In genomic region chr16:24826817-24827566, GRCh38 we compare ENCODE assay signal across 23 cellular contexts. TPM values are rescaled to one million over a fixed set of nuclear protein-coding genes. Genes with fewer than 3 reads are reported as not detected.
"Had no signal": no experiment of that assay in that cellular context is flagged by ENCODE, and none has a peak within 500 bp of the region (broad histone marks: within the 10 kb centered on the region; RNA-seq: fewer than 3 reads in every experiment).

No MANE protein-coding gene starts in this region.

- H3K4me1 Mint-ChIP-seq: activated CD4-positive, alpha-beta T cell treated with anti-CD3 and anti-CD28 coated beads, Interleukin-2, amount 10 ng/mL, durations not matched to agents 24 days and 14 days; nephron had no signal

- DNase-seq: activated CD4-positive, alpha-beta T cell treated with anti-CD3 and anti-CD28 coated beads, Interleukin-2, amount 10 ng/mL, durations not matched to agents 24 days and 14 days; activated CD8-positive, alpha-beta T cell treated with anti-CD3 and anti-CD28 coated beads, Interleukin-2, amount 10 ng/mL, durations not matched to agents 7 days and 5 days; activated effector memory CD4-positive, alpha-beta T cell treated with anti-CD3 and anti-CD28 coated beads, Interleukin-2, amount 50 U/mL, for 16 hours; activated naive CD4-positive, alpha-beta T cell treated with anti-CD3 and anti-CD28 coated beads, Interleukin-2, amount 50 U/mL, for 16 hours; cerebellar nuclear complex; hypothalamus; right cardiac atrium; stimulated activated CD4-positive, alpha-beta T cell treated with anti-CD3 and anti-CD28 coated beads, Interleukin-12 subunit alpha, Interleukin-12 subunit beta, amount 100 ng/mL, for 4 hours; SW 1271; transverse colon; uterus had no signal

- H3K4me1 ChIP-seq: adrenal gland, breast epithelium, parathyroid adenoma, transverse colon, uterus had no signal

- H3K4me3 ChIP-seq: adrenal gland, breast epithelium, coronary artery, gastroesophageal sphincter, transverse colon, uterus had no signal

- H3K36me3 ChIP-seq: uterus had no signal

- H3K27ac Mint-ChIP-seq: activated CD4-positive, alpha-beta T cell treated with anti-CD3 and anti-CD28 coated beads, Interleukin-2, amount 10 ng/mL, durations not matched to agents 24 days and 14 days; activated CD8-positive, alpha-beta T cell treated with anti-CD3 and anti-CD28 coated beads, Interleukin-2, amount 10 ng/mL, durations not matched to agents 7 days and 5 days had no signal

- H3K9ac ChIP-seq: parathyroid adenoma had no signal

- H3K4me3 Mint-ChIP-seq: activated CD4-positive, alpha-beta T cell treated with anti-CD3 and anti-CD28 coated beads, Interleukin-2, amount 10 ng/mL, durations not matched to agents 24 days and 14 days; activated CD8-positive, alpha-beta T cell treated with anti-CD3 and anti-CD28 coated beads, Interleukin-2, amount 10 ng/mL, durations not matched to agents 7 days and 5 days; nephron had no signal

- H3K9me3 ChIP-seq: adrenal gland, breast epithelium, gastroesophageal sphincter, transverse colon, uterus had no signal

- H3K27ac ChIP-seq: adrenal gland, breast epithelium, coronary artery, parathyroid adenoma, transverse colon, uterus had no signal

- H3K27me3 Mint-ChIP-seq: activated CD4-positive, alpha-beta T cell treated with anti-CD3 and anti-CD28 coated beads, Interleukin-2, amount 10 ng/mL, durations not matched to agents 24 days and 14 days had no signal

- ATAC-seq: activated CD4-positive, CD25-positive, alpha-beta regulatory T cell treated with anti-CD3 and anti-CD28 coated beads, Interleukin-2, amount 50 U/mL, for 24 hours; activated CD8-positive, alpha-beta T cell treated with anti-CD3 and anti-CD28 coated beads, Interleukin-2, amount 10 ng/mL, durations not matched to agents 7 days and 5 days; gastroesophageal sphincter; right cardiac atrium had no signal

- H3K27me3 ChIP-seq: adrenal gland, breast epithelium, gastroesophageal sphincter, transverse colon, uterus had no signal

- H3K9me3 Mint-ChIP-seq: activated CD4-positive, alpha-beta T cell treated with anti-CD3 and anti-CD28 coated beads, Interleukin-2, amount 10 ng/mL, durations not matched to agents 24 days and 14 days; nephron had no signal

RNA-seq across cellular contexts. Expression of gene SLC5A11, which starts 18.8 kb away (rescaled TPM):
- total RNA-seq: activated CD4-positive, alpha-beta T cell treated with anti-CD3 and anti-CD28 coated beads, Interleukin-2, amount 10 ng/mL, durations not matched to agents 24 days and 14 days; astrocyte; myocyte; pulmonary artery endothelial cell; right cardiac atrium; skeletal muscle tissue; temporal lobe; uterus had no signal
